In the genomic region with DNA sequence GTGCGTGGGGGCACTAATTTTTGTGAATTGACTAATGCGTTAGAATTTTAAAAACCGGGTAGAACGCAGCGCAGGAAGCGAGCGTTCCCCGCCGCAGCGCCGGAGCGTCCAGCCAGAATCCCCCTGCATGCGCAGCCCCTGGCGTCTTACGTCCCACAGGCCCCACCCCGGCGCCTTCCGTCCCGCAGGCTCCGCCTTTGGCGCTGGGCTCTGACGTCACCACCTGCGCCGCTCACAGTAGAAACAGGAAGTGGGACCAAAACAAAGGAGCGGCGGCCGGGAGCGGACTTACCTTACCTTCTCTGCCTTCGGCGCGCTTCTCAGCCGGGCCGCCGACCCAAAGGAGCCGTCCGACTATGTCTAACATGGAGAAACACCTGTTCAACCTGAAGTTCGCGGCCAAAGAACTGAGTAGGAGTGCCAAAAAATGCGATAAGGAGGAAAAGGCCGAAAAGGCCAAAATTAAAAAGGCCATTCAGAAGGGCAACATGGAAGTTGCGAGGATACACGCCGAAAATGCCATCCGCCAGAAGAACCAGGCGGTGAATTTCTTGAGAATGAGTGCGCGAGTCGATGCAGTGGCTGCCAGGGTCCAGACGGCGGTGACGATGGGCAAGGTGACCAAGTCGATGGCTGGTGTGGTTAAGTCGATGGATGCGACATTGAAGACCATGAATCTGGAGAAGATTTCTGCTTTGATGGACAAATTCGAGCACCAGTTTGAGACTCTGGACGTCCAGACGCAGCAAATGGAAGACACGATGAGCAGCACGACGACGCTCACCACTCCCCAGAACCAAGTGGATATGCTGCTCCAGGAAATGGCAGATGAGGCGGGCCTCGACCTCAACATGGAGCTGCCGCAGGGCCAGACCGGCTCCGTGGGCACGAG, we compare ENCODE assay signal across 8 cellular contexts. TPM values are rescaled to one million over a fixed set of nuclear protein-coding genes. Genes with fewer than 3 reads are reported as not detected.
DNase-seq lines count a peak whose midpoint lies in the region; FAIRE-seq and TF ChIP-seq lines count a peak whose summit lies in the region.

A gene with protein sequence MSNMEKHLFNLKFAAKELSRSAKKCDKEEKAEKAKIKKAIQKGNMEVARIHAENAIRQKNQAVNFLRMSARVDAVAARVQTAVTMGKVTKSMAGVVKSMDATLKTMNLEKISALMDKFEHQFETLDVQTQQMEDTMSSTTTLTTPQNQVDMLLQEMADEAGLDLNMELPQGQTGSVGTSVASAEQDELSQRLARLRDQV (plus strand): TSS at position 258 of the 892 bp plus-strand sequence. CDS start 99 bp downstream, at position 357.

- H3K27ac Mint-ChIP-seq in activated naive CD4-positive, alpha-beta T cell treated with anti-CD3 and anti-CD28 coated beads for 36 hours, result peak within 1 kb of the TSS; percentile 100

- peak within 1 kb of the TSS; percentile 100 for H3K4me3 Mint-ChIP-seq in activated naive CD4-positive, alpha-beta T cell treated with anti-CD3 and anti-CD28 coated beads for 36 hours

- no peaks in the 10 kb centered on the region for H3K27me3 ChIP-seq in neutrophil

- no peaks in the 10 kb centered on the region for H3K27me3 Mint-ChIP-seq in activated naive CD4-positive, alpha-beta T cell treated with anti-CD3 and anti-CD28 coated beads for 36 hours (ENCODE audit: low read depth)

- H3K9me3 ChIP-seq in HEK293 (ENCODE audit: control insufficient read depth, insufficient read depth, low read depth, low read length) (no peaks in the 10 kb centered on the region), neutrophil (no peaks in the 10 kb centered on the region)

- CTCF ChIA-PET in HEK293 (lab: Yijun Ruan, JAX), result interaction anchor here (0.7 to 1.6 kb wide), 8 partner anchors 9 to 196 kb away, joined by 3 to 5 read pairs (median 3); no protein-coding TSS in a partner anchor
- CTCF ChIA-PET in activated naive CD4-positive, alpha-beta T cell treated with anti-CD3 and anti-CD28 coated beads for 36 hours (lab: Charles Lee), result no interaction called here

- intact Hi-C loops in activated naive CD4-positive, alpha-beta T cell treated with anti-CD3 and anti-CD28 coated beads for 36 hours (cut with micrococcal nuclease), result loop anchor here (1.0 to 5.0 kb wide), 12 partner anchors 57 to 1934 kb away; a partner anchor contains a TSS

- H3K36me3 Mint-ChIP-seq in activated naive CD4-positive, alpha-beta T cell treated with anti-CD3 and anti-CD28 coated beads for 36 hours (ENCODE audit: low read depth), result peaks cover 3% of the 10 kb centered on the region

- H3K4me3 ChIP-seq in HEK293 (ENCODE audit: low read depth, low read length) (peak within 1 kb of the TSS; percentile 60), neutrophil (ENCODE audit: low read depth in 1 of 2, low read length in 1 of 2) (peak within 1 kb of the TSS; percentile 76 to 88)

- H3K36me3 ChIP-seq in HEK293 (ENCODE audit: control insufficient read depth in 2 of 2, insufficient read depth in 1 of 2, low read length in 2 of 2) (peaks cover 0 to 3% of the 10 kb centered on the region in 2 experiments), neutrophil (peaks cover 17% of the 10 kb centered on the region)

- peak; percentile 15; the same call in 1 of the 2 replicates for TF ChIP-seq CTCF in HEK293 (tag by site-specific recombination; IDR thresholded peaks at IDR 0.05)
- no peak for TF ChIP-seq CTCF in neutrophil (IDR thresholded peaks at IDR 0.05)

- H3K4me1 ChIP-seq in HEK293 (ENCODE audit: control insufficient read depth, insufficient read depth, low read length) (peaks cover 8% of the 10 kb centered on the region; the same call in 1 of the 2 replicates), neutrophil (ENCODE audit: control insufficient read depth in 1 of 2, insufficient read depth in 1 of 2, low read depth in 1 of 2, low read length in 1 of 2) (peaks cover 50 to 52% of the 10 kb centered on the region in 2 experiments)

- H3K9me3 Mint-ChIP-seq in activated naive CD4-positive, alpha-beta T cell treated with anti-CD3 and anti-CD28 coated beads for 36 hours, result no peaks in the 10 kb centered on the region

- POLR2A ChIA-PET in HEK293 (lab: Yijun Ruan, JAX), result interaction anchor here (1.3 kb wide), 1 partner anchor 130 kb away, joined by 5 read pairs; a partner anchor contains a TSS

- peak within 1 kb of the TSS; percentile 58 for H3K27ac ChIP-seq in HEK293 (ENCODE audit: extremely low read depth, low read depth, low read length)
- H3K27ac ChIP-seq in neutrophil, result peak within 1 kb of the TSS; percentile 92
- H3K27ac ChIP-seq in substantia nigra (ENCODE audit: low read depth, low read length, poor library complexity, severe bottlenecking), result peak within 1 kb of the TSS; percentile 89

- H3K4me1 Mint-ChIP-seq in activated naive CD4-positive, alpha-beta T cell treated with anti-CD3 and anti-CD28 coated beads for 36 hours (ENCODE audit: low read depth), result peaks cover 31% of the 10 kb centered on the region

- in situ Hi-C loops in SK-MEL-5 (cut with HindIII; ENCODE audit: low pct_unique_long_range_greater_than_20kb, low sequenced_read_pairs), result no loop called here

- DNase-seq in GDM1 (lab: John Stamatoyannopoulos, UW) (peak; percentile 93), MV-4-11 (lab: John Stamatoyannopoulos, UW) (peak; percentile 96), SK-MEL-5 (ENCODE audit: low read depth, low spot score) (peak; percentile 95), frontal cortex (ENCODE audit: low spot score in 2 of 2) (peak; percentile 81 to 90), substantia nigra (lab: John Stamatoyannopoulos, UW) (peak; percentile 68 to 99 (median 95))
- DNase-seq in activated naive CD4-positive, alpha-beta T cell treated with anti-CD3 and anti-CD28 coated beads for 36 hours, result peak; percentile 98

- no peak for FAIRE-seq in frontal cortex (lab: Jason Lieb, UNC)

TF ChIP-seq in HEK293, 187 proteins besides CTCF, POLR2A, EP300 and RAD21 (continues in another document):
- TF ChIP-seq ZNF677 (tag by site-specific recombination; IDR thresholded peaks at IDR 0.05), result no peak
- peak; percentile 70 for TF ChIP-seq ZNF335 (tag by site-specific recombination; conservative IDR thresholded peaks at IDR 0.05)
- no peak for TF ChIP-seq GLI4 (tag by site-specific recombination; IDR thresholded peaks at IDR 0.05)
- TF ChIP-seq, protein P1, sequence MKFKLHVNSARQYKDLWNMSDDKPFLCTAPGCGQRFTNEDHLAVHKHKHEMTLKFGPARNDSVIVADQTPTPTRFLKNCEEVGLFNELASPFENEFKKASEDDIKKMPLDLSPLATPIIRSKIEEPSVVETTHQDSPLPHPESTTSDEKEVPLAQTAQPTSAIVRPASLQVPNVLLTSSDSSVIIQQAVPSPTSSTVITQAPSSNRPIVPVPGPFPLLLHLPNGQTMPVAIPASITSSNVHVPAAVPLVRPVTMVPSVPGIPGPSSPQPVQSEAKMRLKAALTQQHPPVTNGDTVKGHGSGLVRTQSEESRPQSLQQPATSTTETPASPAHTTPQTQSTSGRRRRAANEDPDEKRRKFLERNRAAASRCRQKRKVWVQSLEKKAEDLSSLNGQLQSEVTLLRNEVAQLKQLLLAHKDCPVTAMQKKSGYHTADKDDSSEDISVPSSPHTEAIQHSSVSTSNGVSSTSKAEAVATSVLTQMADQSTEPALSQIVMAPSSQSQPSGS (tag by site-specific recombination; IDR thresholded peaks at IDR 0.05; ENCODE audit: low read depth), result peak; percentile 95
- peak; percentile 92 for TF ChIP-seq SP3 (tag by site-specific recombination; IDR thresholded peaks at IDR 0.05)
- peak; percentile 70 for TF ChIP-seq SP2 (tag by site-specific recombination; IDR thresholded peaks at IDR 0.05)
- no peak for TF ChIP-seq ZNF112 (tag by site-specific recombination; IDR thresholded peaks at IDR 0.05)
- no peak for TF ChIP-seq ZNF146 (tag by site-specific recombination; IDR thresholded peaks at IDR 0.05)
- TF ChIP-seq ZNF571 (tag by site-specific recombination; IDR thresholded peaks at IDR 0.05), result no peak
- no peak for TF ChIP-seq ZNF623 (tag by site-specific recombination; IDR thresholded peaks at IDR 0.05)
- TF ChIP-seq ZNF629 (tag by site-specific recombination; IDR thresholded peaks at IDR 0.05), result peak; percentile 92
- no peak for TF ChIP-seq ZNF184 (tag by site-specific recombination; IDR thresholded peaks at IDR 0.05)
- no peak for TF ChIP-seq ZNF621 (tag by site-specific recombination; IDR thresholded peaks at IDR 0.05)
- no peak for TF ChIP-seq ZNF239 (tag by site-specific recombination; IDR thresholded peaks at IDR 0.05)
- TF ChIP-seq, protein P2, sequence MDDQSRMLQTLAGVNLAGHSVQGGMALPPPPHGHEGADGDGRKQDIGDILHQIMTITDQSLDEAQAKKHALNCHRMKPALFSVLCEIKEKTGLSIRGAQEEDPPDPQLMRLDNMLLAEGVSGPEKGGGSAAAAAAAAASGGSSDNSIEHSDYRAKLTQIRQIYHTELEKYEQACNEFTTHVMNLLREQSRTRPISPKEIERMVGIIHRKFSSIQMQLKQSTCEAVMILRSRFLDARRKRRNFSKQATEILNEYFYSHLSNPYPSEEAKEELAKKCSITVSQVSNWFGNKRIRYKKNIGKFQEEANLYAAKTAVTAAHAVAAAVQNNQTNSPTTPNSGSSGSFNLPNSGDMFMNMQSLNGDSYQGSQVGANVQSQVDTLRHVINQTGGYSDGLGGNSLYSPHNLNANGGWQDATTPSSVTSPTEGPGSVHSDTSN (CRISPR knock-in tag; IDR thresholded peaks at IDR 0.05), result peak; percentile 70; the same call in 1 of the 2 replicates
- TF ChIP-seq ZSCAN30 (tag by site-specific recombination; IDR thresholded peaks at IDR 0.05), result peak; percentile 44; the same call in 1 of the 2 replicates
- peak; percentile 68 for TF ChIP-seq SP7 (tag by site-specific recombination; IDR thresholded peaks at IDR 0.05)
- TF ChIP-seq ZFP37 (tag by site-specific recombination; IDR thresholded peaks at IDR 0.05), result peak; percentile 42; the same call in 1 of the 2 replicates
- no peak for TF ChIP-seq ZNF19 (tag by site-specific recombination; IDR thresholded peaks at IDR 0.05; ENCODE audit: low read depth)
- TF ChIP-seq ZNF707 (tag by site-specific recombination; IDR thresholded peaks at IDR 0.05), result no peak
- TF ChIP-seq HOXD13 (CRISPR knock-in tag; IDR thresholded peaks at IDR 0.05; ENCODE audit: borderline replicate concordance), result peak; percentile 14; the same call in 1 of the 2 replicates
- peak; percentile 85 for TF ChIP-seq ZBTB20 (tag by site-specific recombination; IDR thresholded peaks at IDR 0.05)
- TF ChIP-seq GLIS2 (tag by site-specific recombination; IDR thresholded peaks at IDR 0.05), result peak; percentile 52; the same call in 1 of the 2 replicates
- TF ChIP-seq ZNF747 (tag by site-specific recombination; IDR thresholded peaks at IDR 0.05), result no peak

RNA-seq across cellular contexts. Expression of the gene that starts here (rescaled TPM):
- total RNA-seq in SK-MEL-5 (2014; rRNA removed; shearing (Covaris generic)), result 163 and 180 TPM in 2 replicates
- 143 and 152 TPM in 2 replicates for polyA plus RNA-seq in SK-MEL-5 (2015; cell fraction: cytosol; rRNA removed)
- 96.1 and 126 TPM in 2 replicates for polyA plus RNA-seq in SK-MEL-5 (2015; cell fraction: nucleus; rRNA removed)
- total RNA-seq in activated naive CD4-positive, alpha-beta T cell treated with anti-CD3 and anti-CD28 coated beads for 36 hours, result 10 to 100 TPM; 23.2 TPM
- 78.7 TPM for total RNA-seq in frontal cortex

Comparison
In these comparisons a context has a peak if more than half of its experiments do, and no peak if none do; other contexts are left out.
1. Peak in every context shown above with its lines: DNase-seq, H3K4me3 ChIP-seq and H3K27ac ChIP-seq.